ENCODE assay signal across 9 cellular contexts in genomic region chr11:16923987-16924386, GRCh38.
DNase-seq lines count a peak whose midpoint lies in the region; ATAC-seq and TF ChIP-seq lines count a peak whose summit lies in the region.
"Had no signal": no experiment of that assay in that cellular context is flagged by ENCODE, and none has a peak within 500 bp of the region (broad histone marks: within the 10 kb centered on the region; RNA-seq: fewer than 3 reads in every experiment).

No MANE protein-coding gene starts in this region.

- ATAC-seq in GM19025 (IDR thresholded peaks at IDR 0.05; ENCODE audit: low read depth, unreplicated experiment) (peak; percentile 26), HG02884 (IDR thresholded peaks at IDR 0.05; ENCODE audit: unreplicated experiment) (peak; percentile 49), omental fat pad (ENCODE audit: low FRiP score) (peak; percentile 31), HG03108 (IDR thresholded peaks at IDR 0.05; ENCODE audit: unreplicated experiment) (no peak)
- no peak for ATAC-seq in activated naive CD8-positive, alpha-beta T cell treated with anti-CD3 and anti-CD28 coated beads, Interleukin-2, amount 50 U/mL, for 24 hours

- peaks cover 59% of the 10 kb centered on the region for H3K27me3 Mint-ChIP-seq in activated naive CD8-positive, alpha-beta T cell treated with anti-CD3 and anti-CD28 coated beads, Interleukin-2, amount 50 U/mL, for 24 hours

- peak overlapping the region; percentile 81 for H3K4me3 Mint-ChIP-seq in activated naive CD8-positive, alpha-beta T cell treated with anti-CD3 and anti-CD28 coated beads, Interleukin-2, amount 50 U/mL, for 24 hours

- peaks cover 17% of the 10 kb centered on the region for H3K4me1 Mint-ChIP-seq in activated naive CD8-positive, alpha-beta T cell treated with anti-CD3 and anti-CD28 coated beads, Interleukin-2, amount 50 U/mL, for 24 hours

- no peaks in the 10 kb centered on the region for H3K36me3 Mint-ChIP-seq in activated naive CD8-positive, alpha-beta T cell treated with anti-CD3 and anti-CD28 coated beads, Interleukin-2, amount 50 U/mL, for 24 hours (ENCODE audit: low read depth)

- no peak for TF ChIP-seq CTCF in omental fat pad (IDR thresholded peaks at IDR 0.05)

- no peaks in the 10 kb centered on the region for H3K9me3 Mint-ChIP-seq in activated naive CD8-positive, alpha-beta T cell treated with anti-CD3 and anti-CD28 coated beads, Interleukin-2, amount 50 U/mL, for 24 hours

- DNase-seq in activated naive CD8-positive, alpha-beta T cell treated with anti-CD3 and anti-CD28 coated beads, Interleukin-2, amount 50 U/mL, for 24 hours, result no peak
- DNase-seq in omental fat pad (ENCODE audit: low spot score) (no peak), globus pallidus (ENCODE audit: low spot score) (no peak), NCI-H774 (lab: John Stamatoyannopoulos, UW) (no peak), kidney glomerular epithelial cell (lab: John Stamatoyannopoulos, UW) (no peak)
- DNase-seq: NCI-H2029 treated with DMSO at 0.1 percent for 48 hours had no signal

- peak overlapping the region; percentile 39 for H3K27ac Mint-ChIP-seq in activated naive CD8-positive, alpha-beta T cell treated with anti-CD3 and anti-CD28 coated beads, Interleukin-2, amount 50 U/mL, for 24 hours

Comparison
In these comparisons a context has a peak if more than half of its experiments do, and no peak if none do; other contexts are left out.
1. ATAC-seq: peak in GM19025 (single experiment), HG02884 (single experiment) and omental fat pad (single experiment); none in activated naive CD8-positive, alpha-beta T cell treated with anti-CD3 and anti-CD28 coated beads, Interleukin-2, amount 50 U/mL, for 24 hours (single experiment) and HG03108 (single experiment).